Comparison of ENCODE assay signal across 13 cellular contexts in the genomic region with DNA sequence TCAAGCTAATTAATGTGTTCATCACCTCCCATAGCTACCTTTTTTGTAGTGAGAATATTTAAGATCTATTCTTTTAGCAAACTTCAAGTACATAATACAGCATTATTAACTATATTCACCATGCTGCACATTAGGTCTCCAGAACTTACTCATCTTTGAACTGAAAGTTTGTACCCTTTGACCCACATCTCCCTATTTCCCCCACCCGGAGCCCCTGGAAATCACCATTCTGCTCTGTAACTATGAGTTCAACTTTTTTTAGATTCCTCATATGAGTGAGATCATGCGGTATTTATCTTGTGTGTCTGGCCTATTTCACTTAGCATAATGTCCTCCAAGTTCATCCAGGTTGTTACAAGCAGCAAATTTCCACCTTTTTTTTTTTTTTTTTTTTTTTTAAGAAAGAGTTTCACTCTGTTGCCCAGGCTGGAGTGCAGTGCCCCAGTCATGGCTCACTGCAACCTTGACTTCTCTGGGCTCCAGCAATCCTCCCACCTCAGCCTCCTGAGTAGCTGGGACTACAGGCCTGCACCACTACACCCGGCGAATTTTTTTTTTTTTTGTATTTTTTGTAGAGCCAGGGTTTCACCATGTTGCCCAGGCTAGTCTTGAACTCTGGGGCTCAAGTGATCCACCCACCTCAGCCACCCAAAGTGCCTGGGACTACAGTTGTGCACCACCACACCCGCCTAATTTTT.
DNase-seq lines count a peak whose midpoint lies in the region; ATAC-seq and TF ChIP-seq lines count a peak whose summit lies in the region.
"Had no signal": no experiment of that assay in that cellular context is flagged by ENCODE, and none has a peak within 500 bp of the region (broad histone marks: within the 10 kb centered on the region; RNA-seq: fewer than 3 reads in every experiment).

No MANE protein-coding gene starts in this region.

- H3K4me3 ChIP-seq in OCI-LY3 (ENCODE audit: low read length), result no peak overlapping the region
- H3K4me3 ChIP-seq in mesenchymal stem cell (ENCODE audit: insufficient read depth in 1 of 2, low read depth in 1 of 2, low read length in 2 of 2), result no peak overlapping the region
- H3K4me3 ChIP-seq in lower lobe of right lung, result no peak overlapping the region
- no peak overlapping the region for H3K4me3 ChIP-seq in MM.1S (ENCODE audit: low read length)

- peak overlapping the region; percentile 47 for H3K4me2 ChIP-seq in OCI-LY3 (ENCODE audit: low read length)
- H3K4me2 ChIP-seq in mesenchymal stem cell (ENCODE audit: low read length, poor library complexity, severe bottlenecking), result no peak overlapping the region
- H3K4me2 ChIP-seq in MM.1S (ENCODE audit: low read depth, low read length), result no peak overlapping the region

- no peak overlapping the region for H2AFZ ChIP-seq in OCI-LY3 (ENCODE audit: low read depth, low read length)
- no peak overlapping the region for H2AFZ ChIP-seq in mesenchymal stem cell (ENCODE audit: low read depth, low read length)
- H2AFZ ChIP-seq in MM.1S (ENCODE audit: low read length), result no peak overlapping the region

- TF ChIP-seq CTCF in OCI-LY3 (IDR thresholded peaks at IDR 0.05; ENCODE audit: low read depth, low read length), result no peak
- no peak for TF ChIP-seq CTCF in lower lobe of right lung (IDR thresholded peaks at IDR 0.05)
- TF ChIP-seq CTCF in MM.1S (IDR thresholded peaks at IDR 0.05; ENCODE audit: low read length), result no peak

- no peak overlapping the region for H2BK5ac ChIP-seq in mesenchymal stem cell (ENCODE audit: low read depth, low read length, poor library complexity, severe bottlenecking)

- H3K9ac ChIP-seq in OCI-LY3 (ENCODE audit: low read length) (no peak overlapping the region), mesenchymal stem cell (ENCODE audit: low read length) (no peak overlapping the region), MM.1S (ENCODE audit: low read length) (no peak overlapping the region)

- 100% methylated on average over 4 of the region's 5 CpGs for WGBS in mesenchymal stem cell

- H4K20me1 ChIP-seq in OCI-LY3 (ENCODE audit: insufficient read depth, low read length) (no peaks in the 10 kb centered on the region), MM.1S (ENCODE audit: insufficient read depth, low read length) (no peaks in the 10 kb centered on the region)

- ATAC-seq in GM18870 (IDR thresholded peaks at IDR 0.05; ENCODE audit: unreplicated experiment) (peak; percentile 95), GM21528 (IDR thresholded peaks at IDR 0.05; ENCODE audit: low FRiP score, unreplicated experiment) (peak; percentile 69), HG03039 (IDR thresholded peaks at IDR 0.05; ENCODE audit: unreplicated experiment) (peak; percentile 71), lower lobe of right lung (no peak)
- ATAC-seq: activated CD8-positive, alpha-beta T cell treated with anti-CD3 and anti-CD28 coated beads for 36 hours had no signal

- no peak overlapping the region for H3K27ac ChIP-seq in OCI-LY3 (ENCODE audit: low read length)
- H3K27ac ChIP-seq in mesenchymal stem cell (ENCODE audit: low read length, poor library complexity, severe bottlenecking), result no peak overlapping the region
- no peak overlapping the region for H3K27ac ChIP-seq in lower lobe of right lung
- no peak overlapping the region for H3K27ac ChIP-seq in MM.1S (ENCODE audit: low read length)

- H3K4me1 ChIP-seq in OCI-LY3 (ENCODE audit: low read length) (peaks cover 22% of the 10 kb centered on the region), mesenchymal stem cell (ENCODE audit: control insufficient read depth, insufficient read depth, low read depth, low read length) (peaks cover 2% of the 10 kb centered on the region), lower lobe of right lung (no peaks in the 10 kb centered on the region), MM.1S (ENCODE audit: low read length) (no peaks in the 10 kb centered on the region)

- no peak overlapping the region for H2BK120ac ChIP-seq in mesenchymal stem cell (ENCODE audit: low read depth, low read length)

- H3K27me3 ChIP-seq in OCI-LY3 (ENCODE audit: low read depth, low read length), result no peaks in the 10 kb centered on the region
- no peaks in the 10 kb centered on the region for H3K27me3 ChIP-seq in mesenchymal stem cell (ENCODE audit: control insufficient read depth in 1 of 2, insufficient read depth in 1 of 2, low read length in 2 of 2)
- H3K27me3 ChIP-seq in lower lobe of right lung (ENCODE audit: low read depth), result no peaks in the 10 kb centered on the region
- H3K27me3 ChIP-seq in MM.1S (replicated peaks; ENCODE audit: insufficient read depth, low read length), result no peaks in the 10 kb centered on the region

- H3K36me3 ChIP-seq in OCI-LY3 (replicated peaks; ENCODE audit: low read depth, low read length) (no peaks in the 10 kb centered on the region), mesenchymal stem cell (ENCODE audit: control insufficient read depth in 1 of 2, insufficient read depth in 2 of 2, low read depth in 1 of 2, low read length in 2 of 2) (peaks cover 0 to 3% of the 10 kb centered on the region in 2 experiments), lower lobe of right lung (peaks cover 5% of the 10 kb centered on the region), MM.1S (replicated peaks; ENCODE audit: insufficient read depth, low read length) (no peaks in the 10 kb centered on the region)

- no peak overlapping the region for H3K4ac ChIP-seq in mesenchymal stem cell (ENCODE audit: low read depth in 1 of 2, low read length in 2 of 2)

- no peak overlapping the region for H3K14ac ChIP-seq in mesenchymal stem cell (ENCODE audit: low read length in 2 of 2)

- DNase-seq in mesenchymal stem cell (no peak), lower lobe of right lung (no peak), MM.1S (no peak), cardiac septum (ENCODE audit: low spot score) (no peak)
- DNase-seq: activated CD8-positive, alpha-beta T cell treated with anti-CD3 and anti-CD28 coated beads for 36 hours; CD4-positive, CD25-positive, alpha-beta regulatory T cell; H7; Karpas-422; midbrain had no signal

- no peak overlapping the region for H2BK15ac ChIP-seq in mesenchymal stem cell (ENCODE audit: low read depth, poor library complexity, severe bottlenecking)

- H3K79me2 ChIP-seq in OCI-LY3 (ENCODE audit: low read length), result no peaks in the 10 kb centered on the region
- H3K79me2 ChIP-seq in MM.1S (ENCODE audit: low read length), result no peaks in the 10 kb centered on the region

- no peaks in the 10 kb centered on the region for H3K9me2 ChIP-seq in MM.1S (replicated peaks; ENCODE audit: insufficient read depth, low read length)

- peaks cover 16% of the 10 kb centered on the region for H3K79me1 ChIP-seq in mesenchymal stem cell (replicated peaks; ENCODE audit: low read length, poor library complexity, severe bottlenecking)

- H4K91ac ChIP-seq in mesenchymal stem cell (ENCODE audit: low read length), result no peak overlapping the region

- H2AK5ac ChIP-seq in mesenchymal stem cell (ENCODE audit: low read length, severe bottlenecking), result no peak overlapping the region

- no peak overlapping the region for H3K18ac ChIP-seq in mesenchymal stem cell (ENCODE audit: low read depth in 1 of 2, low read length in 2 of 2)

- no peak overlapping the region for H4K8ac ChIP-seq in mesenchymal stem cell (ENCODE audit: low read length)

- no peak overlapping the region for H3K23ac ChIP-seq in mesenchymal stem cell (ENCODE audit: low read length in 2 of 2)

- no peaks in the 10 kb centered on the region for H3K9me3 ChIP-seq in OCI-LY3 (ENCODE audit: insufficient read depth, low read length)
- no peaks in the 10 kb centered on the region for H3K9me3 ChIP-seq in mesenchymal stem cell (ENCODE audit: control insufficient read depth, low read length)
- H3K9me3 ChIP-seq in lower lobe of right lung, result no peaks in the 10 kb centered on the region
- no peaks in the 10 kb centered on the region for H3K9me3 ChIP-seq in MM.1S (replicated peaks; ENCODE audit: insufficient read depth, low read length)

- intact Hi-C loops in lower lobe of right lung (cut with DNase I) (no loop called here), cardiac septum (cut with DNase I) (no loop called here)

- H2BK12ac ChIP-seq in mesenchymal stem cell (ENCODE audit: low read length in 2 of 2), result no peak overlapping the region

- no peaks in the 10 kb centered on the region for H3F3A ChIP-seq in MM.1S (ENCODE audit: insufficient read depth, low read length)

Comparison
In these comparisons a context has a peak if more than half of its experiments do, and no peak if none do; other contexts are left out.
1. ATAC-seq: peak in GM18870 (single experiment), GM21528 (single experiment) and HG03039 (single experiment); none in lower lobe of right lung (0 of 2).